In the genomic region with DNA sequence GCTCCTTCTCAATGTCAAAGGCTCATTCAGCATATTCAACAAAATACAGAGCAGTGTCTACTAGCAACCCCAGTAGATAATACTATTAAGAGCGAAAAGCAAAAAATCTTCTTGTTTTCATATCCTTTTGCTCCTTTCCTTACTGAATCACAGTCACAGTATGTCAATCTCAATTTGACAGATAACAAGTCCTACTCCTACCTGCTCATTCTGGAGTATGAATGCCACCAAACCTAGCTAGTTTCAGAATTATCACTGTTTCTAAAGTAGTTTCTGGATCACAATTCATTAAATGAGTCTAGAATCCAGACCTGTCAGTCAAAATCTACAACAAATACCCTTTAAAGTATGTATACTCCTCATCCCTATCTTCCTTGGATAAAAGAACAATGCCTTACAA, we compare ENCODE assay signal across 21 cellular contexts.
"Had no signal": no experiment of that assay in that cellular context is flagged by ENCODE, and none has a peak within 500 bp of the region (broad histone marks: within the 10 kb centered on the region; RNA-seq: fewer than 3 reads in every experiment).

No MANE protein-coding gene starts in this region.

- H3K27me3 ChIP-seq: dorsolateral prefrontal cortex, gastrocnemius medialis, heart right ventricle, right atrium auricular region, sigmoid colon, stomach, transverse colon had no signal

- H3K9me3 Mint-ChIP-seq: naive thymus-derived CD8-positive, alpha-beta T cell had no signal

- H3K27ac ChIP-seq: coronary artery, dorsolateral prefrontal cortex, gastrocnemius medialis, heart right ventricle, right atrium auricular region, sigmoid colon, skin epidermis, stomach, thoracic aorta, transverse colon had no signal

- DNase-seq: dorsolateral prefrontal cortex; effector CD8-positive, alpha-beta T cell; gastrocnemius medialis; heart right ventricle; hypothalamus; kidney glomerular epithelial cell; mucosa of descending colon; naive thymus-derived CD8-positive, alpha-beta T cell; posterior cingulate gyrus; sigmoid colon; stimulated activated CD4-positive, alpha-beta T cell treated with anti-CD3 and anti-CD28 coated beads, Interleukin-2, amount 100 ng/mL, for 24 hours; stimulated activated CD4-positive, alpha-beta T cell treated with anti-CD3 and anti-CD28 coated beads, Interleukin-4, amount 100 ng/mL, for 4 hours; stimulated activated naive CD4-positive, alpha-beta T cell; stomach; substantia nigra; transverse colon had no signal

- H3K9me3 ChIP-seq: gastrocnemius medialis, heart right ventricle, mucosa of descending colon, right atrium auricular region, sigmoid colon, stomach, thoracic aorta, transverse colon had no signal

- H3K4me3 Mint-ChIP-seq: naive thymus-derived CD8-positive, alpha-beta T cell had no signal

- H3K4me3 ChIP-seq: coronary artery, dorsolateral prefrontal cortex, gastrocnemius medialis, heart right ventricle, mucosa of descending colon, right atrium auricular region, sigmoid colon, skin epidermis, stomach, thoracic aorta, transverse colon had no signal

- ATAC-seq: esophagus mucosa; gastrocnemius medialis; heart right ventricle; mucosa of descending colon; naive thymus-derived CD8-positive, alpha-beta T cell had no signal

- H3K4me1 ChIP-seq: gastrocnemius medialis, right atrium auricular region, sigmoid colon, transverse colon had no signal

- H3K27me3 Mint-ChIP-seq: naive thymus-derived CD8-positive, alpha-beta T cell had no signal
